1 cellular context compared by ENCODE assay signal in genomic region chr1:8944006-8944405, GRCh38.
TF ChIP-seq lines count a peak whose summit lies in the region.

No MANE protein-coding gene starts in this region.

TF ChIP-seq in HEK293, 187 proteins besides CTCF, POLR2A, EP300 and RAD21 (continued from another document):
- TF ChIP-seq ZNF639 (tag by site-specific recombination; IDR thresholded peaks at IDR 0.05) (no peak), ZNF488 (tag by site-specific recombination; IDR thresholded peaks at IDR 0.05) (no peak), ZNF510 (tag by site-specific recombination; IDR thresholded peaks at IDR 0.05; ENCODE audit: insufficient replicate concordance) (no peak), AEBP2 (tag by site-specific recombination; IDR thresholded peaks at IDR 0.05; ENCODE audit: borderline replicate concordance) (no peak), ZNF433 (tag by site-specific recombination; IDR thresholded peaks at IDR 0.05; ENCODE audit: low read depth) (no peak), MZF1 (tag by site-specific recombination; IDR thresholded peaks at IDR 0.05; ENCODE audit: borderline replicate concordance) (peak; percentile 28; the same call in 1 of the 2 replicates), ZBTB20 (tag by site-specific recombination; IDR thresholded peaks at IDR 0.05) (0 out of 2 replicates have a peak, but pooled peaks have one; percentile 1)
TF ChIP-seq in HEK293: peak in this region for 3.
